Comparison of ENCODE assay signal across 1 cellular context in the genomic region with DNA sequence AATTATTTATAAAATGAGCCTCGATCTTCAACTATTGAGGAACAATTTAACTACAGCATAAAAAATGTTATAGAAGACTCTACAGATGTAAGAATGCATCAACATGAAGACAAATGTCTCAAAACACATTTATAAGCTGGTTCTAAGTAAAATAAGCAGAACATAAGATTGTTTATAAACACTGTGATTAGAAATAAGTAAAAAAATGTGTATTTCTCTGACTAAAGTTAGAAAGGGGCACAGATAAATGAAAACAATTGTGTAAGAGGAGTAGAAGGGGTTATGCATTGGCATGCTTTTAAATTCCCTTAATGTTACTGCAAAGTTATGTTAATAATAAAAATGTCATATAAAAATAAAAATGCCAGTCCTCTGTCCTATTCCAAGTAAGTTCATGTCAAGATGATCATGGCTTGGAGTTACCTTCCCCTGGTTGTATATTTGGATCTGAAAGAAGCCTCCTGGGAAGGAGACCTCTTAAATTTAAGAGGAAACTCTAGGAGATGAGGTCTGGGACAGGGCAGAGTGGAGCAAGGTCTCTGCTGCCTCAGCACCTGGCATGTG.
TF ChIP-seq lines count a peak whose summit lies in the region.

No MANE protein-coding gene starts in this region.

TF ChIP-seq in IMR-90, 13 proteins besides CTCF, POLR2A, EP300 and RAD21 (continued from another document):
- no peak for TF ChIP-seq ELK1 (IDR thresholded peaks at IDR 0.05; ENCODE audit: borderline replicate concordance, low read depth, low read length)
- TF ChIP-seq RFX5 (IDR thresholded peaks at IDR 0.05; ENCODE audit: low read depth, low read length), result no peak
- no peak for TF ChIP-seq USF2 (IDR thresholded peaks at IDR 0.05; ENCODE audit: low read depth, low read length)
